In genomic region chr17:5438716-5439445, GRCh38 we compare ENCODE assay signal across 1 cellular context.
TF ChIP-seq lines count a peak whose summit lies in the region.

C1QBP (minus strand) TSS chr17:5439155; CDS start chr17:5439073, 82 bp downstream.

TF ChIP-seq in K562, 482 proteins besides CTCF, POLR2A, EP300 and RAD21 (continued from another document):
- TF ChIP-seq E2F8 (IDR thresholded peaks at IDR 0.05; ENCODE audit: low read depth, partially characterized antibody), result peak; percentile 50
- TF ChIP-seq ETV1 (tag; conservative IDR thresholded peaks at IDR 0.05; ENCODE audit: low read depth), result peak; percentile 82
- TF ChIP-seq HDAC1 (IDR thresholded peaks at IDR 0.05), result peak in 1 of 2 experiments; percentile 85; a peak in 2 of 4 replicates
- TF ChIP-seq SOX6 (IDR thresholded peaks at IDR 0.05), result no peak
- peak; percentile 50; the same call in 1 of the 2 replicates for TF ChIP-seq KLF16 (IDR thresholded peaks at IDR 0.05)
- TF ChIP-seq TRIM24 (IDR thresholded peaks at IDR 0.05), result no peak
- peak; percentile 71; the same call in 1 of the 2 replicates for TF ChIP-seq KAT7 (CRISPR knock-in tag; IDR thresholded peaks at IDR 0.05; ENCODE audit: borderline replicate concordance)
- 0 out of 2 replicates have a peak, but pooled peaks have one; percentile 55 for TF ChIP-seq FOXP1 (CRISPR knock-in tag; IDR thresholded peaks at IDR 0.05)
- no peak for TF ChIP-seq TSHZ1 (CRISPR knock-in tag; IDR thresholded peaks at IDR 0.05)
- no peak for TF ChIP-seq ZNF512 (tag; IDR thresholded peaks at IDR 0.05)
- peak; percentile 26; the same call in 1 of the 2 replicates for TF ChIP-seq ZBTB2 (IDR thresholded peaks at IDR 0.05)
- TF ChIP-seq CSDE1 (IDR thresholded peaks at IDR 0.05), result no peak
- no peak for TF ChIP-seq SNAPC5 (CRISPR knock-in tag; IDR thresholded peaks at IDR 0.05)
- TF ChIP-seq ZNF318 (IDR thresholded peaks at IDR 0.05; ENCODE audit: borderline replicate concordance in 1 of 2, low read depth in 1 of 2), result no peak
- no peak for TF ChIP-seq KLF10 (CRISPR knock-in tag; IDR thresholded peaks at IDR 0.05)
- TF ChIP-seq E2F1 (CRISPR knock-in tag; IDR thresholded peaks at IDR 0.05), result peak; percentile 59; the same call in 1 of the 2 replicates
- peak; percentile 55 for TF ChIP-seq C11orf30 (IDR thresholded peaks at IDR 0.05; ENCODE audit: low read depth)
- TF ChIP-seq RB1 (IDR thresholded peaks at IDR 0.05; ENCODE audit: low read depth), result peak; percentile 73
- peak; percentile 89 for TF ChIP-seq POLR2G (IDR thresholded peaks at IDR 0.05; ENCODE audit: low read depth, low read length)
- no peak for TF ChIP-seq ZNF644 (tag; IDR thresholded peaks at IDR 0.05; ENCODE audit: low read depth)
- peak; percentile 41; the same call in 1 of the 2 replicates for TF ChIP-seq ZBTB17 (CRISPR knock-in tag; IDR thresholded peaks at IDR 0.05)
- TF ChIP-seq CBX1 (IDR thresholded peaks at IDR 0.05; ENCODE audit: low read depth), result no peak
